Comparison of ENCODE assay signal across 1 cellular context in the genomic region with DNA sequence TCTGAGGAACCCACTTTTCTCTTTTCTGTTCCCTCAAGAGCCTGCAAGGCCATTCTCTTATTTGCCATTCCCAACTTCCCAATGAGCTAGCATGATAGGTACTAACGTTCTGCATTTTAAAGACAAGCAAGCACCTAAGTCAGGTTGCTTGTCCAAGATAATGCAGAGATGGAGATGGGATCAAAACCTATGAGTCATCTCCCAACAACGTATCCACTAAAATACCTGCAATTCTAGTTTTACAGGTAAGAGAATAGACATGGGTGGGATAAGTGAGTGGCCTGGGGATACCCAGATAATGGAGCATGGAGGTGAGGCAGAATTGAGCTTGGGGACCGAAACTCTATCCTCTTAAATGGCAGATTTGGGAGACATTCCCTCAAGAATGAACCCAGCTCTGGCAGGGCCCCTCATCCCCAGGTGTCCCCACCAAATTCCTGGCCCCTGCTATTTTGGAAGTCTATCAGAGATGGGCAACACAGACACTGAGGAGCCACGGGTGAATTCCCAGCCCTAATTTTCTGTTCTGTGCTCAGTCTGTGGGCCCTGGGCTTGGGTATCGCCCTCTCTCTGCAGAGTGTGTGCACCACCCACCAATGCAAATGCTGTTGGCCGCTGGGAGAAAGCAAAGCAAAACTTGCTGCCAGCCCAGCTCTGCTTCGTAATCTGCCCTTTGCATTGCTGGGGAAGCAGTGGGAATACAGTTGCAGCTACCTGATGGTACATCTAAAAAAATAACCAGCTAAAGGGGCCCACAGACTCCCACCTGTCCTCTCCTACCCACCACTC.
TF ChIP-seq lines count a peak whose summit lies in the region.

No MANE protein-coding gene starts in this region.

TF ChIP-seq in WTC11, 78 proteins besides CTCF, POLR2A, EP300 and RAD21 (continued from another document):
- TF ChIP-seq, protein P1, sequence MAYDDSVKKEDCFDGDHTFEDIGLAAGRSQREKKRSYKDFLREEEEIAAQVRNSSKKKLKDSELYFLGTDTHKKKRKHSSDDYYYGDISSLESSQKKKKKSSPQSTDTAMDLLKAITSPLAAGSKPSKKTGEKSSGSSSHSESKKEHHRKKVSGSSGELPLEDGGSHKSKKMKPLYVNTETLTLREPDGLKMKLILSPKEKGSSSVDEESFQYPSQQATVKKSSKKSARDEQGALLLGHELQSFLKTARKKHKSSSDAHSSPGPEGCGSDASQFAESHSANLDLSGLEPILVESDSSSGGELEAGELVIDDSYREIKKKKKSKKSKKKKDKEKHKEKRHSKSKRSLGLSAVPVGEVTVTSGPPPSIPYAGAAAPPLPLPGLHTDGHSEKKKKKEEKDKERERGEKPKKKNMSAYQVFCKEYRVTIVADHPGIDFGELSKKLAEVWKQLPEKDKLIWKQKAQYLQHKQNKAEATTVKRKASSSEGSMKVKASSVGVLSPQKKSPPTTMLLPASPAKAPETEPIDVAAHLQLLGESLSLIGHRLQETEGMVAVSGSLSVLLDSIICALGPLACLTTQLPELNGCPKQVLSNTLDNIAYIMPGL (CRISPR knock-in tag; IDR thresholded peaks at IDR 0.05): no peak
- no peak for TF ChIP-seq TEAD1 (CRISPR knock-in tag; IDR thresholded peaks at IDR 0.05)
